Comparison of ENCODE assay signal across 8 cellular contexts in the genomic region with DNA sequence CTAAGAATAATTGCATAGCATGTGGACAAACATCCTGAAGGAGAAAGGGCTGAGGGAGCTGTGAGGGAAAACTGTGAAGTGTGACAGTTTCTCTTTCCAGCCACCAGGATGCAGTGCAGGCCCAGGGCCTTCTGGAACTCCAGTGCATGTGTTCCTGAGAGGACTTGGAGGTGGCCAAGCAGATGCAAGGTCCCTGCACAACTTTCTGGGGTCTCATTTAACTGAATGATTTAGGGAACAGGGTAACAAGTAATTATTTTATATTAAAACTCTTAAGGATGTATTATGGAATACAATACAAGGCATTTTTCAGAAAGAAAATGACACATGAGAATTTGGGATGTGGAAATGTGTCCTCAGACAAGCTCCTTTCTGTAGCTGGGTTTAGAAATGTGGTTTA.
A peak's percentile ranks its signal among the peaks of the same experiment; 100 is the strongest.
DNase-seq lines count a peak whose midpoint lies in the region; ATAC-seq, FAIRE-seq and TF ChIP-seq lines count a peak whose summit lies in the region.

No MANE protein-coding gene starts in this region.

- H3K4me1 ChIP-seq in GM12878 (ENCODE audit: control insufficient read depth, insufficient read depth, low read length) = no peaks in the 10 kb centered on the region

- H3K27ac ChIP-seq in GM12878 (ENCODE audit: control insufficient read depth, insufficient read depth) = no peak overlapping the region

- POLR2A ChIA-PET in GM12878 (lab: Charles Lee) = no interaction called here

- intact Hi-C loops in GM12878 (cut with micrococcal nuclease; ENCODE audit: unreplicated experiment) = loop anchor here (1.0 kb wide), 1 partner anchor 145 kb away; no protein-coding TSS in a partner anchor

- DNase-seq in DMS114 treated with DMSO at 0.1 percent for 48 hours (lab: John Stamatoyannopoulos, UW; ENCODE audit: unreplicated experiment) (peak; percentile 44), LoVo (ENCODE audit: low spot score) (peak; percentile 50), SHP77 treated with DMSO at 0.1 percent for 48 hours (lab: John Stamatoyannopoulos, UW) (peak; percentile 12), GM12878 (ENCODE audit: low read depth, low spot score) (no peak), iPS DF 4.7 (ENCODE audit: extremely low read depth, low spot score) (peak; percentile 28)
- peak; percentile 2 to 9 (median 7) for DNase-seq in stimulated activated CD4-positive, alpha-beta T cell treated with anti-CD3 and anti-CD28 coated beads, Interleukin-12 subunit alpha, Interleukin-12 subunit beta, amount 100 ng/mL, for 48 hours (ENCODE audit: low read depth in 2 of 3, low spot score in 1 of 3)

- H3K4me2 ChIP-seq in GM12878 (ENCODE audit: control insufficient read depth, insufficient read depth) = no peak overlapping the region

- RAD21 ChIA-PET in GM12878 (lab: Charles Lee; ENCODE audit: unreplicated experiment) = interaction anchor here (1.3 to 2.4 kb wide), 5 partner anchors 82 to 165 kb away, joined by 4 to 20 read pairs (median 6); a partner anchor contains a TSS

- no TSS peak for BruUV-seq in GM12878 (replicated peaks; lab: Mats Ljungman, UMichigan)

- H4K20me1 ChIP-seq in GM12878 (ENCODE audit: control insufficient read depth, insufficient read depth) = no peaks in the 10 kb centered on the region

- TF ChIP-seq EP300 in GM12878 (IDR thresholded peaks at IDR 0.05; ENCODE audit: borderline replicate concordance in 1 of 2, control insufficient read depth in 1 of 2, low read depth in 2 of 2, low read length in 2 of 2) = no peak

- H2AFZ ChIP-seq in GM12878 (ENCODE audit: control insufficient read depth, low read depth, low read length) = no peak overlapping the region

- no peak for FAIRE-seq in GM12878 (lab: Jason Lieb, UNC)

- no peak overlapping the region for H3K9ac ChIP-seq in GM12878 (ENCODE audit: control insufficient read depth, insufficient read depth, low read length)

- CTCF ChIA-PET in GM12878 (lab: Yijun Ruan, JAX) = interaction anchor here (0.6 to 2.3 kb wide), 10 partner anchors 13 to 165 kb away, joined by 3 to 22 read pairs (median 4); a partner anchor contains a TSS

- SMC1A ChIA-PET in GM12878 (lab: Charles Lee; ENCODE audit: uncharacterized antibody, unreplicated experiment) = interaction anchor here (0.9 to 2.8 kb wide), 7 partner anchors 59 to 166 kb away, joined by 3 to 17 read pairs (median 5); no protein-coding TSS in a partner anchor

- ATAC-seq in GM21390 (IDR thresholded peaks at IDR 0.05; ENCODE audit: unreplicated experiment) (peak; percentile 64), GM12878 (peak; percentile 78), HG03378 (IDR thresholded peaks at IDR 0.05; ENCODE audit: unreplicated experiment) (no peak)

- H3K36me3 ChIP-seq in GM12878 (ENCODE audit: control insufficient read depth in 2 of 2, insufficient read depth in 2 of 2, low read length in 1 of 2) = no peaks in the 10 kb centered on the region

- TF ChIP-seq CTCF in GM12878 (IDR thresholded peaks at IDR 0.05 in 2 of 3, conservative IDR thresholded peaks at IDR 0.05 in 1 of 3; ENCODE audit: control insufficient read depth in 2 of 3, extremely low read depth in 1 of 3, insufficient read depth in 1 of 3, low read depth in 3 of 3, low read length in 3 of 3) = peak; percentile 67 to 80 (median 74)

- no peaks in the 10 kb centered on the region for H3K9me3 ChIP-seq in GM12878 (replicated peaks; ENCODE audit: control insufficient read depth, insufficient read depth, low read length)

- no peaks in the 10 kb centered on the region for H3K27me3 ChIP-seq in GM12878 (replicated peaks in 1 of 2; ENCODE audit: control insufficient read depth in 2 of 2, insufficient read depth in 2 of 2, low read length in 1 of 2)

- H3K4me3 ChIP-seq in GM12878 = no peak overlapping the region

- H3K79me2 ChIP-seq in GM12878 (ENCODE audit: control insufficient read depth, insufficient read depth, low read length) = no peaks in the 10 kb centered on the region

- TF ChIP-seq POLR2A in GM12878 (IDR thresholded peaks at IDR 0.05; ENCODE audit: low read depth, low read length) = no peak

- in situ Hi-C loops in GM12878 (cut with MboI) = no loop called here

- TF ChIP-seq RAD21 in GM12878 (IDR thresholded peaks at IDR 0.05; ENCODE audit: insufficient read depth, low read depth, low read length) = peak; percentile 96

TF ChIP-seq in GM12878, 131 proteins besides CTCF, POLR2A, EP300 and RAD21:
- TF ChIP-seq YY1 (IDR thresholded peaks at IDR 0.05; ENCODE audit: low read depth, low read length) = 0 out of 2 replicates have a peak, but pooled peaks have one; percentile 30
- peak; percentile 83 for TF ChIP-seq SMC3 (IDR thresholded peaks at IDR 0.05; ENCODE audit: borderline replicate concordance, low read length)
- no peak for TF ChIP-seq KAT2A (conservative IDR thresholded peaks at IDR 0.05; ENCODE audit: control insufficient read depth, low read depth, low read length)
